2 cellular contexts compared by ENCODE assay signal in genomic region chr14:104875811-104876210, GRCh38.
A peak's percentile ranks its signal among the peaks of the same experiment; 100 is the strongest.
TF ChIP-seq lines count a peak whose summit lies in the region.

No MANE protein-coding gene starts in this region.

TF ChIP-seq in WTC11, 78 proteins besides CTCF, POLR2A, EP300 and RAD21:
- TF ChIP-seq ZSCAN18 (CRISPR knock-in tag; IDR thresholded peaks at IDR 0.05) (no peak), MAX (CRISPR knock-in tag; IDR thresholded peaks at IDR 0.05) (0 out of 2 replicates have a peak, but pooled peaks have one; percentile 16)
TF ChIP-seq in WTC11: peak in this region for 1.

TF ChIP-seq in HepG2, 621 proteins besides CTCF, POLR2A, EP300 and RAD21:
- TF ChIP-seq HOXA7 (CRISPR knock-in tag; IDR thresholded peaks at IDR 0.05) (no peak), ZBTB33 (CRISPR knock-in tag; IDR thresholded peaks at IDR 0.05) (peak; percentile 70; the same call in 1 of the 2 replicates), CHD4 (IDR thresholded peaks at IDR 0.05; ENCODE audit: borderline replicate concordance, low read length) (no peak)
